In genomic region chr7:128874140-128875031, GRCh38 we compare ENCODE assay signal across 1 cellular context.
TF ChIP-seq lines count a peak whose summit lies in the region.

No MANE protein-coding gene starts in this region.

TF ChIP-seq in K562, 482 proteins besides CTCF, POLR2A, EP300 and RAD21:
- TF ChIP-seq NFIC (IDR thresholded peaks at IDR 0.05) (peak; percentile 83), TFAP4 (CRISPR knock-in tag; IDR thresholded peaks at IDR 0.05; ENCODE audit: borderline replicate concordance) (peak; percentile 23; the same call in 1 of the 2 replicates), SMAD3 (CRISPR knock-in tag; conservative IDR thresholded peaks at IDR 0.05) (no peak), IRF1 (CRISPR knock-in tag; IDR thresholded peaks at IDR 0.05; ENCODE audit: borderline replicate concordance) (no peak), PKNOX1 (IDR thresholded peaks at IDR 0.05) (peak; percentile 32; the same call in 1 of the 2 replicates), PCBP1 (IDR thresholded peaks at IDR 0.05; ENCODE audit: low read depth, low read length, poor library complexity, severe bottlenecking) (peak; percentile 28), CEBPG (CRISPR knock-in tag; IDR thresholded peaks at IDR 0.05) (0 out of 2 replicates have a peak, but pooled peaks have one; percentile 6), CEBPG (tag; conservative IDR thresholded peaks at IDR 0.05 in 1 of 2, IDR thresholded peaks at IDR 0.05 in 1 of 2) (no peak), CCNT2 (IDR thresholded peaks at IDR 0.05; ENCODE audit: borderline replicate concordance, extremely low read depth, insufficient read length, low read depth, low read length) (no peak), ZNF780A (CRISPR knock-in tag; IDR thresholded peaks at IDR 0.05) (no peak)
- TF ChIP-seq, protein P1, sequence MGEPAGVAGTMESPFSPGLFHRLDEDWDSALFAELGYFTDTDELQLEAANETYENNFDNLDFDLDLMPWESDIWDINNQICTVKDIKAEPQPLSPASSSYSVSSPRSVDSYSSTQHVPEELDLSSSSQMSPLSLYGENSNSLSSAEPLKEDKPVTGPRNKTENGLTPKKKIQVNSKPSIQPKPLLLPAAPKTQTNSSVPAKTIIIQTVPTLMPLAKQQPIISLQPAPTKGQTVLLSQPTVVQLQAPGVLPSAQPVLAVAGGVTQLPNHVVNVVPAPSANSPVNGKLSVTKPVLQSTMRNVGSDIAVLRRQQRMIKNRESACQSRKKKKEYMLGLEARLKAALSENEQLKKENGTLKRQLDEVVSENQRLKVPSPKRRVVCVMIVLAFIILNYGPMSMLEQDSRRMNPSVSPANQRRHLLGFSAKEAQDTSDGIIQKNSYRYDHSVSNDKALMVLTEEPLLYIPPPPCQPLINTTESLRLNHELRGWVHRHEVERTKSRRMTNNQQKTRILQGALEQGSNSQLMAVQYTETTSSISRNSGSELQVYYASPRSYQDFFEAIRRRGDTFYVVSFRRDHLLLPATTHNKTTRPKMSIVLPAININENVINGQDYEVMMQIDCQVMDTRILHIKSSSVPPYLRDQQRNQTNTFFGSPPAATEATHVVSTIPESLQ (CRISPR knock-in tag; IDR thresholded peaks at IDR 0.05): no peak
- TF ChIP-seq, protein P2, sequence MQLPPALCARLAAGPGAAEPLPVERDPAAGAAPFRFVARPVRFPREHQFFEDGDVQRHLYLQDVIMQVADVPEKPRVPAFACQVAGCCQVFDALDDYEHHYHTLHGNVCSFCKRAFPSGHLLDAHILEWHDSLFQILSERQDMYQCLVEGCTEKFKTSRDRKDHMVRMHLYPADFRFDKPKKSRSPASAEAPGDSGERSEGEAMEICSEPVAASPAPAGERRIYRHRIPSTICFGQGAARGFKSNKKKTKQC (CRISPR knock-in tag; IDR thresholded peaks at IDR 0.05): 0 out of 2 replicates have a peak, but pooled peaks have one; percentile 19
- TF ChIP-seq, protein P3, sequence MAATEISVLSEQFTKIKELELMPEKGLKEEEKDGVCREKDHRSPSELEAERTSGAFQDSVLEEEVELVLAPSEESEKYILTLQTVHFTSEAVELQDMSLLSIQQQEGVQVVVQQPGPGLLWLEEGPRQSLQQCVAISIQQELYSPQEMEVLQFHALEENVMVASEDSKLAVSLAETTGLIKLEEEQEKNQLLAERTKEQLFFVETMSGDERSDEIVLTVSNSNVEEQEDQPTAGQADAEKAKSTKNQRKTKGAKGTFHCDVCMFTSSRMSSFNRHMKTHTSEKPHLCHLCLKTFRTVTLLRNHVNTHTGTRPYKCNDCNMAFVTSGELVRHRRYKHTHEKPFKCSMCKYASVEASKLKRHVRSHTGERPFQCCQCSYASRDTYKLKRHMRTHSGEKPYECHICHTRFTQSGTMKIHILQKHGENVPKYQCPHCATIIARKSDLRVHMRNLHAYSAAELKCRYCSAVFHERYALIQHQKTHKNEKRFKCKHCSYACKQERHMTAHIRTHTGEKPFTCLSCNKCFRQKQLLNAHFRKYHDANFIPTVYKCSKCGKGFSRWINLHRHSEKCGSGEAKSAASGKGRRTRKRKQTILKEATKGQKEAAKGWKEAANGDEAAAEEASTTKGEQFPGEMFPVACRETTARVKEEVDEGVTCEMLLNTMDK (IDR thresholded peaks at IDR 0.05; ENCODE audit: borderline replicate concordance, insufficient read depth, low read depth, low read length, poor library complexity, severe bottlenecking): no peak
